Comparison of ENCODE assay signal across 14 cellular contexts in genomic region chr4:56086073-56086521, GRCh38.
DNase-seq lines count a peak whose midpoint lies in the region; ATAC-seq, FAIRE-seq and TF ChIP-seq lines count a peak whose summit lies in the region.
"Had no signal": no experiment of that assay in that cellular context is flagged by ENCODE, and none has a peak within 500 bp of the region (broad histone marks: within the 10 kb centered on the region; RNA-seq: fewer than 3 reads in every experiment).

No MANE protein-coding gene starts in this region.

- no peaks in the 10 kb centered on the region for H3K79me1 ChIP-seq in H1 (ENCODE audit: low read depth, low read length)

- no peak overlapping the region for H3K14ac ChIP-seq in H1 (ENCODE audit: insufficient read length)

- H3K23ac ChIP-seq in H1 (ENCODE audit: insufficient read length): no peak overlapping the region

- no peaks in the 10 kb centered on the region; the same call in 1 of the 2 replicates for H3K23me2 ChIP-seq in H1 (ENCODE audit: low read depth, low read length)

- TF ChIP-seq RAD21 in HepG2 (CRISPR knock-in tag; IDR thresholded peaks at IDR 0.05) (no peak), H1 (IDR thresholded peaks at IDR 0.05 in 1 of 2, conservative IDR thresholded peaks at IDR 0.05 in 1 of 2; ENCODE audit: low read depth in 2 of 2, low read length in 2 of 2) (no peak)

- no peak for DNase-seq in HepG2 (ENCODE audit: low spot score)
- no peak for DNase-seq in right lobe of liver
- DNase-seq in NT2/D1 (ENCODE audit: low read depth, low spot score): peak; percentile 9
- DNase-seq in H1 (ENCODE audit: low read depth in 1 of 2, low spot score in 2 of 2): peak in 1 of 2 experiments; percentile 19
- no peak for DNase-seq in medulla oblongata (ENCODE audit: extremely low spot score)
- no peak for DNase-seq in effector memory CD4-positive, alpha-beta T cell
- DNase-seq: activated CD4-positive, alpha-beta T cell treated with anti-CD3 and anti-CD28 coated beads for 36 hours; activated naive CD8-positive, alpha-beta T cell treated with anti-CD3 and anti-CD28 coated beads, Interleukin-2, amount 50 U/mL, for 24 hours; stimulated activated CD4-positive, alpha-beta T cell treated with anti-CD3 and anti-CD28 coated beads, Interleukin-2, amount 100 ng/mL, for 48 hours; SW 1271 had no signal

- intact Hi-C loops in HepG2 (cut with micrococcal nuclease; ENCODE audit: unreplicated experiment) (no loop called here), right lobe of liver (cut with DNase I) (no loop called here)

- H3K9me3 ChIP-seq in HepG2 (ENCODE audit: low read length) (no peaks in the 10 kb centered on the region), right lobe of liver (no peaks in the 10 kb centered on the region), NT2/D1 (ENCODE audit: insufficient read depth, low read length) (no peaks in the 10 kb centered on the region), H1 (ENCODE audit: insufficient read depth in 2 of 2, low read depth in 1 of 2, low read length in 1 of 2) (no peaks in the 10 kb centered on the region)
- no peaks in the 10 kb centered on the region for H3K9me3 ChIP-seq in effector memory CD4-positive, alpha-beta T cell (ENCODE audit: control insufficient read depth, low read length)

- H4K20me1 ChIP-seq in HepG2 (ENCODE audit: insufficient read depth, low read length) (no peaks in the 10 kb centered on the region), H1 (replicated peaks in 1 of 2; ENCODE audit: control insufficient read depth in 1 of 2, insufficient read depth in 2 of 2, low read length in 2 of 2) (peaks cover 0 to 6% of the 10 kb centered on the region in 2 experiments)

- 0 out of 2 replicates have a peak overlapping the region, but pooled peaks have one; percentile 32 for H3K18ac ChIP-seq in H1 (ENCODE audit: extremely low read depth, low read length)

- H3K79me2 ChIP-seq in HepG2 (ENCODE audit: insufficient read depth, low read length) (no peaks in the 10 kb centered on the region), H1 (ENCODE audit: control insufficient read depth in 1 of 2, insufficient read depth in 2 of 2, low read length in 2 of 2) (0 out of 4 replicates have a peak, but pooled peaks cover 0 to 3% of the 10 kb centered on the region in 2 experiments)

- H2AFZ ChIP-seq in HepG2 (ENCODE audit: low read length) (no peak overlapping the region), H1 (ENCODE audit: low read length) (no peak overlapping the region)

- in situ Hi-C loops in HepG2 (cut with HindIII; ENCODE audit: extremely low pct_ligation_motif_present, low pct_unique_long_range_greater_than_20kb): no loop called here

- H2BK15ac ChIP-seq in H1 (ENCODE audit: low read length): no peak overlapping the region

- FAIRE-seq in HepG2 (lab: Jason Lieb, UNC) (no peak), H1 (lab: Jason Lieb, UNC) (peak; percentile 76)
- FAIRE-seq: keratinocyte had no signal

- H2AK5ac ChIP-seq in H1 (ENCODE audit: low read depth, low read length): no peak overlapping the region; the same call in 1 of the 2 replicates

- BruUV-seq in HepG2 (replicated peaks; lab: Mats Ljungman, UMichigan): no TSS peak

- no peak for TF ChIP-seq POLR2A in HepG2 (IDR thresholded peaks at IDR 0.05; ENCODE audit: insufficient read depth in 1 of 2, low read depth in 2 of 2, low read length in 2 of 2)
- TF ChIP-seq POLR2A in right lobe of liver (IDR thresholded peaks at IDR 0.05): no peak
- TF ChIP-seq POLR2A in H1 (IDR thresholded peaks at IDR 0.05; ENCODE audit: control extremely low read depth in 1 of 2, low read depth in 2 of 2, low read length in 2 of 2): no peak

- H3K4me3 ChIP-seq in HepG2 (replicated peaks in 1 of 3; ENCODE audit: insufficient read depth in 1 of 3, low read depth in 2 of 3, low read length in 3 of 3): no peak overlapping the region
- no peak overlapping the region for H3K4me3 ChIP-seq in right lobe of liver
- H3K4me3 ChIP-seq in NT2/D1 (ENCODE audit: insufficient read length, low read depth): no peak overlapping the region
- H3K4me3 ChIP-seq in H1 (ENCODE audit: extremely low read depth in 1 of 4, insufficient read depth in 2 of 4, low read depth in 3 of 4, low read length in 4 of 4): no peak overlapping the region
- H3K4me3 ChIP-seq in effector memory CD4-positive, alpha-beta T cell (ENCODE audit: insufficient read depth, low read depth, low read length, poor library complexity, severe bottlenecking): no peak overlapping the region

- H3K9ac ChIP-seq in HepG2 (ENCODE audit: insufficient read depth, low read depth, low read length) (no peak overlapping the region), NT2/D1 (ENCODE audit: insufficient read length, low read depth) (no peak overlapping the region), H1 (replicated peaks in 1 of 4; ENCODE audit: extremely low read depth in 1 of 4, low read depth in 3 of 4, low read length in 3 of 4) (no peak overlapping the region)

- H3K27ac ChIP-seq in HepG2 (ENCODE audit: extremely low read length, insufficient read depth, low read length): no peak overlapping the region
- H3K27ac ChIP-seq in right lobe of liver: no peak overlapping the region
- H3K27ac ChIP-seq in H1 (ENCODE audit: low read depth, low read length): no peak overlapping the region
- no peak overlapping the region for H3K27ac ChIP-seq in effector memory CD4-positive, alpha-beta T cell (ENCODE audit: insufficient read depth, low read length, poor library complexity, severe bottlenecking)

- peak overlapping the region; percentile 33 for H3K56ac ChIP-seq in H1 (replicated peaks; ENCODE audit: insufficient read length, low read depth, low read length)

- POLR2A ChIA-PET in HepG2 (lab: Yijun Ruan, JAX) (no interaction called here), H1 (lab: Charles Lee; ENCODE audit: partially characterized antibody) (interaction anchor here (1.3 kb wide), 1 partner anchor 15 kb away, joined by 3 read pairs; no protein-coding TSS in a partner anchor)

- no peaks in the 10 kb centered on the region for H3K36me3 ChIP-seq in HepG2 (replicated peaks in 1 of 2; ENCODE audit: control insufficient read depth in 1 of 2, insufficient read depth in 2 of 2, low read length in 2 of 2)
- H3K36me3 ChIP-seq in right lobe of liver: no peaks in the 10 kb centered on the region
- H3K36me3 ChIP-seq in NT2/D1 (ENCODE audit: insufficient read depth, insufficient read length, low read length): no peaks in the 10 kb centered on the region
- no peaks in the 10 kb centered on the region for H3K36me3 ChIP-seq in H1 (ENCODE audit: control insufficient read depth in 2 of 4, insufficient read depth in 4 of 4, low read length in 3 of 4)
- no peaks in the 10 kb centered on the region for H3K36me3 ChIP-seq in effector memory CD4-positive, alpha-beta T cell (ENCODE audit: control insufficient read depth, insufficient read depth, low read length)

- no peak overlapping the region for H2BK120ac ChIP-seq in H1 (replicated peaks; ENCODE audit: low read depth, low read length)

- H3K4ac ChIP-seq in H1 (replicated peaks; ENCODE audit: insufficient read length, low read depth, low read length): no peak overlapping the region

- CTCF ChIA-PET in HepG2 (lab: Yijun Ruan, JAX; ENCODE audit: low intra/inter-chr PET ratio, low total read pairs): no interaction called here
- CTCF ChIA-PET in H1 (lab: Charles Lee; ENCODE audit: partially characterized antibody): interaction anchor here (1.0 kb wide), 1 partner anchor 20 kb away, joined by 4 read pairs; no protein-coding TSS in a partner anchor

- H3K4me2 ChIP-seq in HepG2 (ENCODE audit: low read depth, low read length): no peak overlapping the region
- H3K4me2 ChIP-seq in H1 (ENCODE audit: insufficient read depth in 1 of 2, low read depth in 2 of 2, low read length in 2 of 2): peak overlapping the region in 1 of 2 experiments; percentile 22; a peak in 1 of 4 replicates

- 48% methylated on average over 3 of the region's 3 CpGs for WGBS in HepG2 (ENCODE audit: low lambda C conversion rate)
- 10% methylated on average over 3 of the region's 3 CpGs for WGBS in right lobe of liver (ENCODE audit: insufficient coverage, low coverage, low lambda C conversion rate, missing lambda C conversion rate)
- WGBS in H1 (ENCODE audit: extremely low coverage in 1 of 2, insufficient coverage in 1 of 2, insufficient read length in 1 of 2, insufficient replicate concordance in 2 of 2, low coverage in 1 of 2, low lambda C conversion rate in 2 of 2, missing lambda C conversion rate in 1 of 2), 2 experiments: 32% methylated on average over 3 of the region's 3 CpGs; no CpG with 5 or more reads in 1 of the 2 experiments

- H2BK20ac ChIP-seq in H1 (ENCODE audit: low read length): no peak overlapping the region

- no peak overlapping the region for H4K5ac ChIP-seq in H1 (ENCODE audit: insufficient read length, low read depth, low read length)

- H4K8ac ChIP-seq in H1 (ENCODE audit: extremely low read depth, insufficient read depth, low read length): no peak overlapping the region

- TF ChIP-seq CTCF in HepG2 (CRISPR knock-in tag; IDR thresholded peaks at IDR 0.05): no peak
- TF ChIP-seq CTCF in right lobe of liver (IDR thresholded peaks at IDR 0.05): no peak
- TF ChIP-seq CTCF in H1 (IDR thresholded peaks at IDR 0.05; ENCODE audit: control extremely low read depth in 1 of 3, insufficient read depth in 1 of 3, low read depth in 1 of 3, low read length in 3 of 3): no peak

- H4K91ac ChIP-seq in H1 (replicated peaks; ENCODE audit: insufficient read length, low read length): no peak overlapping the region

- H3K4me1 ChIP-seq in HepG2 (ENCODE audit: insufficient read depth, low read length): peaks cover 19% of the 10 kb centered on the region
- no peaks in the 10 kb centered on the region for H3K4me1 ChIP-seq in right lobe of liver
- H3K4me1 ChIP-seq in NT2/D1 (ENCODE audit: insufficient read depth, insufficient read length): no peaks in the 10 kb centered on the region
- peaks cover 4 to 8% (median 6%) of the 10 kb centered on the region in 4 experiments; a peak in 6 of 7 replicates for H3K4me1 ChIP-seq in H1 (replicated peaks in 1 of 4; ENCODE audit: control insufficient read depth in 3 of 4, insufficient read depth in 4 of 4, low read length in 3 of 4)
- no peaks in the 10 kb centered on the region for H3K4me1 ChIP-seq in effector memory CD4-positive, alpha-beta T cell (ENCODE audit: control insufficient read depth, insufficient read depth, low read length, poor library complexity, severe bottlenecking)

- no peaks in the 10 kb centered on the region for H3K27me3 ChIP-seq in HepG2 (ENCODE audit: control insufficient read depth in 1 of 2, insufficient read depth in 2 of 2, low read length in 2 of 2)
- no peaks in the 10 kb centered on the region for H3K27me3 ChIP-seq in right lobe of liver
- no peaks in the 10 kb centered on the region for H3K27me3 ChIP-seq in NT2/D1 (ENCODE audit: insufficient read depth, insufficient read length)
- H3K27me3 ChIP-seq in H1 (replicated peaks in 1 of 4; ENCODE audit: control insufficient read depth in 3 of 4, extremely low read depth in 1 of 4, insufficient read depth in 3 of 4, low read length in 3 of 4): no peaks in the 10 kb centered on the region
- H3K27me3 ChIP-seq in effector memory CD4-positive, alpha-beta T cell (replicated peaks; ENCODE audit: control insufficient read depth, insufficient read depth, low read length, poor library complexity, severe bottlenecking): no peaks in the 10 kb centered on the region

- 0 out of 2 replicates have a peak overlapping the region, but pooled peaks have one; percentile 11 for H2BK12ac ChIP-seq in H1 (ENCODE audit: low read depth, low read length)

- TF ChIP-seq EP300 in HepG2 (IDR thresholded peaks at IDR 0.05; ENCODE audit: low read depth in 2 of 2, low read length in 2 of 2): no peak
- no peak for TF ChIP-seq EP300 in HepG2 (CRISPR knock-in tag; IDR thresholded peaks at IDR 0.05; ENCODE audit: borderline replicate concordance)
- TF ChIP-seq EP300 in H1 (IDR thresholded peaks at IDR 0.05; ENCODE audit: borderline replicate concordance in 1 of 2, low read depth in 2 of 2, low read length in 2 of 2): no peak

- H2BK5ac ChIP-seq in H1 (ENCODE audit: low read depth, low read length): no peak overlapping the region

- ATAC-seq in HepG2: peak; percentile 77
- no peak for ATAC-seq in right lobe of liver
- ATAC-seq in GM21737 (IDR thresholded peaks at IDR 0.05; ENCODE audit: unreplicated experiment): no peak
- no peak for ATAC-seq in GM19395 (IDR thresholded peaks at IDR 0.05; ENCODE audit: unreplicated experiment)
- ATAC-seq: activated CD4-positive, alpha-beta T cell treated with anti-CD3 and anti-CD28 coated beads for 36 hours; activated naive CD8-positive, alpha-beta T cell treated with anti-CD3 and anti-CD28 coated beads, Interleukin-2, amount 50 U/mL, for 24 hours; stimulated activated memory B cell treated with anti-CD40 and anti-IgM and Interleukin-4, amounts not matched to agents 10 μg/mL and 1 μg/mL and 100 μg/mL, for 72 hours had no signal

Comparison
In these comparisons a context has a peak if more than half of its experiments do, and no peak if none do; other contexts are left out.
1. Of the 41 proteins assayed by ChIP-seq in both HepG2 and H1: peak only in HepG2: none; only in H1: none; in both: CEBPB; in neither: 40.